ENCODE assay signal across 6 cellular contexts in the genomic region with DNA sequence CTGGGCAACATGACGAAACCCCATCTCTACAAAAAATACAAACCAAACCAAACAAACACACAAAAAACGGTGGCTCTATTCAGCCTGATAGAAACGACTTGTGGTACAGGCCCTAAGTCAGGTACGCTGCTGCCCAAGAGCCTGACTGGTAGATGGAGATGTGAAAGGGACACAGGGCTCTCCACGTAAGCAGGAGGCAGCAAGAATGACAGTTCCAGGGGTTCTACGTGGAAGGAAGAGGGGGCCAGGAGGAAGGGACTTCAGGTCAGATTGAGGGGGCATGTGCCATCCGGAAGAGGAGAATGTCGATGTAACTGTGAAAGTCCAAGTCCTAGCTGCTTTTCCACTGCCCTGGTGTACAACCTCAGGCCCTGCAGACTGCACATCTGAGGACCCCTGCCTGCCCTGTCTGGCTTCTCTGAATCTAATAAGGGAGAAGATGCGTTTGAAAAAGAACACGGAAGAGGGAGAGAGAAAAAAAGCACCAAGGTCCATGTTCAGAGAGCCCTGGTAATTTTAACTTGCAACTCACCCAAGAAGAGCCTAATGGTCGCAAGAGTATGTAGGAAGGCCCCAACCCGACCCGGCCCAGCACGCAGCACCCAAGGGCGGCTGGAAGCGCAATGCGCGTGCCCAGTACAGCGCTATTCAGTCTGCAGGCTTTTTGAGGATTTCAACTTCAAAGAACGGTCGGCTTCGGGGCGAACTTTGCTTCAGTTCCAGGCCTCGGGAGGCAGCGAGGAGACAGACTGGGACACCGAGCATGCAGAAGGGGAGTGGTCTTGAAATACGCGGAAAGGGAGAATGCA. TPM values are rescaled to one million over a fixed set of nuclear protein-coding genes. Genes with fewer than 3 reads are reported as not detected.
DNase-seq lines count a peak whose midpoint lies in the region; ATAC-seq, FAIRE-seq and TF ChIP-seq lines count a peak whose summit lies in the region.

No MANE protein-coding gene starts in this region.

- DNase-seq in T-helper 22 cell (ENCODE audit: low read depth) (peak; percentile 54), keratinocyte (ENCODE audit: low read depth, low spot score) (no peak), HPDE6-E6E7 (ENCODE audit: extremely low spot score) (no peak), mucosa of gallbladder (ENCODE audit: low spot score) (no peak)
- no peak for DNase-seq in stimulated activated CD4-positive, alpha-beta T cell treated with anti-CD3 and anti-CD28 coated beads, Interleukin-4, amount 100 ng/mL, for 24 hours

- peaks cover 47% of the 10 kb centered on the region for H3K4me1 ChIP-seq in keratinocyte (ENCODE audit: control insufficient read depth, extremely low read depth, insufficient read depth, low read length)

- peaks cover 0 to 2% of the 10 kb centered on the region in 2 experiments for H3K36me3 ChIP-seq in keratinocyte (ENCODE audit: control insufficient read depth in 2 of 2, extremely low read depth in 1 of 2, insufficient read depth in 2 of 2, low read length in 2 of 2)

- H3K9me1 ChIP-seq in keratinocyte (ENCODE audit: control insufficient read depth, extremely low read depth, insufficient read depth, low read length), result no peaks in the 10 kb centered on the region

- no peaks in the 10 kb centered on the region for H3K9me3 ChIP-seq in keratinocyte (ENCODE audit: control insufficient read depth, low read depth, low read length)

- peaks cover 44% of the 10 kb centered on the region for H3K79me2 ChIP-seq in keratinocyte (ENCODE audit: control insufficient read depth, insufficient read depth, low read length)

- H3K27ac ChIP-seq in keratinocyte (ENCODE audit: control insufficient read depth, insufficient read depth, low read length), result peak overlapping the region; percentile 92

- H3K9ac ChIP-seq in keratinocyte (ENCODE audit: control insufficient read depth, extremely low read depth, insufficient read depth, low read length), result peak overlapping the region; percentile 92

- peak overlapping the region; percentile 96 for H2AFZ ChIP-seq in keratinocyte (ENCODE audit: control insufficient read depth, low read length)

- H3K4me3 ChIP-seq in keratinocyte (ENCODE audit: control insufficient read depth in 2 of 3, extremely low read depth in 1 of 3, insufficient read depth in 2 of 3, low read depth in 1 of 3, low read length in 3 of 3), result peak overlapping the region; percentile 85 to 90 (median 88)

- dilution Hi-C loops in keratinocyte (cut with MboI; ENCODE audit: extremely low pct_ligation_motif_present, low sequenced_read_pairs), result no loop called here

- no peak for TF ChIP-seq CTCF in keratinocyte (optimal IDR thresholded peaks at IDR 0.05 in 1 of 3, IDR thresholded peaks at IDR 0.05 in 1 of 3, conservative IDR thresholded peaks at IDR 0.05 in 1 of 3; ENCODE audit: extremely low read depth in 1 of 3, insufficient read depth in 2 of 3, low read length in 3 of 3)

- FAIRE-seq in keratinocyte (lab: Jason Lieb, UNC), result no peak

- peak; percentile 0 for ATAC-seq in GM21619 (IDR thresholded peaks at IDR 0.05; ENCODE audit: unreplicated experiment)

- H4K20me1 ChIP-seq in keratinocyte (ENCODE audit: control insufficient read depth, extremely low read depth, insufficient read depth, low read length), result peaks cover 5% of the 10 kb centered on the region

- H3K4me2 ChIP-seq in keratinocyte (ENCODE audit: control insufficient read depth, extremely low read depth, insufficient read depth, low read depth, low read length), result peak overlapping the region; percentile 100

- no peaks in the 10 kb centered on the region for H3K27me3 ChIP-seq in keratinocyte (ENCODE audit: control insufficient read depth, extremely low read depth, insufficient read depth, low read length)

RNA-seq across cellular contexts. Expression of gene ZNRD2, which starts 0.9 kb away (rescaled TPM):
- 33.6 to 48.5 TPM (median 47.5 TPM) in 3 replicates for polyA plus RNA-seq in keratinocyte
- polyA plus RNA-seq in keratinocyte (2011; ENCODE audit: low read depth), result 9.1 TPM
- 29.1 and 56.1 TPM in 2 replicates for polyA plus RNA-seq in keratinocyte (2011; cell fraction: cytosol; rRNA removed)
- polyA plus RNA-seq in keratinocyte (2011; cell fraction: nucleus; rRNA removed), result 34.2 and 37.8 TPM in 2 replicates
- 47.2 and 82.7 TPM in 2 replicates for polyA plus RNA-seq in keratinocyte (2012; ENCODE audit: low replicate concordance)
- polyA minus RNA-seq in keratinocyte, result 8.8 to 35.2 TPM (median 10.5 TPM) in 3 replicates
- polyA minus RNA-seq in keratinocyte (2011; cell fraction: cytosol; rRNA and poly(A)+ RNA removed), result 33.8 TPM
- polyA minus RNA-seq in keratinocyte (2011; cell fraction: nucleus; rRNA and poly(A)+ RNA removed), result 12.9 and 16.0 TPM in 2 replicates
- 30.0 TPM for total RNA-seq in mucosa of gallbladder

RNA-seq across cellular contexts. Expression of gene FAM89B, which starts 3.0 kb away (rescaled TPM):
- 11.5 to 37.6 TPM (median 13.5 TPM) in 3 replicates for polyA plus RNA-seq in keratinocyte
- polyA plus RNA-seq in keratinocyte (2011; ENCODE audit: low read depth), result 1.3 TPM
- 18.0 and 37.6 TPM in 2 replicates for polyA plus RNA-seq in keratinocyte (2011; cell fraction: cytosol; rRNA removed)
- 8.8 and 17.8 TPM in 2 replicates for polyA plus RNA-seq in keratinocyte (2011; cell fraction: nucleus; rRNA removed)
- polyA plus RNA-seq in keratinocyte (2012; ENCODE audit: low replicate concordance), result 17.0 and 20.6 TPM in 2 replicates
- polyA minus RNA-seq in keratinocyte, result 8.9 to 33.5 TPM (median 20.7 TPM) in 3 replicates
- polyA minus RNA-seq in keratinocyte (2011; cell fraction: cytosol; rRNA and poly(A)+ RNA removed), result 30.5 TPM
- 2.1 and 9.4 TPM in 2 replicates for polyA minus RNA-seq in keratinocyte (2011; cell fraction: nucleus; rRNA and poly(A)+ RNA removed)
- 68.2 TPM for total RNA-seq in mucosa of gallbladder

RNA-seq across cellular contexts. Expression of gene EHBP1L1, which starts 6.5 kb away (rescaled TPM):
- 8.5 to 14.0 TPM (median 10.4 TPM) in 3 replicates for polyA plus RNA-seq in keratinocyte
- polyA plus RNA-seq in keratinocyte (2011; ENCODE audit: low read depth), result 28.9 TPM
- polyA plus RNA-seq in keratinocyte (2011; cell fraction: cytosol; rRNA removed), result 5.2 and 16.1 TPM in 2 replicates
- polyA plus RNA-seq in keratinocyte (2011; cell fraction: nucleus; rRNA removed), result 35.7 and 50.9 TPM in 2 replicates
- 12.7 and 19.8 TPM in 2 replicates for polyA plus RNA-seq in keratinocyte (2012; ENCODE audit: low replicate concordance)
- 9.8 to 25.0 TPM (median 16.6 TPM) in 3 replicates for polyA minus RNA-seq in keratinocyte
- polyA minus RNA-seq in keratinocyte (2011; cell fraction: cytosol; rRNA and poly(A)+ RNA removed), result 36.8 TPM
- 21.4 and 21.5 TPM in 2 replicates for polyA minus RNA-seq in keratinocyte (2011; cell fraction: nucleus; rRNA and poly(A)+ RNA removed)
- 128 TPM for total RNA-seq in mucosa of gallbladder

RNA-seq across cellular contexts. Expression of gene LTBP3, which starts 11.2 kb away (rescaled TPM):
- polyA plus RNA-seq in keratinocyte, result 9.1 to 23.0 TPM (median 11.0 TPM) in 3 replicates
- polyA plus RNA-seq in keratinocyte (2011; ENCODE audit: low read depth), result 4.4 TPM
- polyA plus RNA-seq in keratinocyte (2011; cell fraction: cytosol; rRNA removed), result 6.9 and 16.8 TPM in 2 replicates
- 45.1 and 57.9 TPM in 2 replicates for polyA plus RNA-seq in keratinocyte (2011; cell fraction: nucleus; rRNA removed)
- polyA plus RNA-seq in keratinocyte (2012; ENCODE audit: low replicate concordance), result 8.9 and 26.6 TPM in 2 replicates
- 8.8 to 64.5 TPM (median 10.5 TPM) in 3 replicates for polyA minus RNA-seq in keratinocyte
- 32.8 TPM for polyA minus RNA-seq in keratinocyte (2011; cell fraction: cytosol; rRNA and poly(A)+ RNA removed)
- 30.0 and 30.3 TPM in 2 replicates for polyA minus RNA-seq in keratinocyte (2011; cell fraction: nucleus; rRNA and poly(A)+ RNA removed)
- 257 TPM for total RNA-seq in mucosa of gallbladder

RNA-seq across cellular contexts. Expression of gene KCNK7, which starts 26.2 kb away (rescaled TPM):
- 0.14 to 1.5 TPM (median 0.46 TPM) in 3 replicates for polyA plus RNA-seq in keratinocyte
- not detected for polyA plus RNA-seq in keratinocyte (2011; ENCODE audit: low read depth)
- polyA plus RNA-seq in keratinocyte (2011; cell fraction: cytosol; rRNA removed), result 0.18 and 0.19 TPM in 2 replicates
- 0.34 and 0.51 TPM in 2 replicates for polyA plus RNA-seq in keratinocyte (2011; cell fraction: nucleus; rRNA removed)
- 0.63 and 0.75 TPM in 2 replicates for polyA plus RNA-seq in keratinocyte (2012; ENCODE audit: low replicate concordance)
- 0.26 TPM in 1 of 3 replicates, not detected in the others for polyA minus RNA-seq in keratinocyte
- polyA minus RNA-seq in keratinocyte (2011; cell fraction: cytosol; rRNA and poly(A)+ RNA removed), result not detected
- polyA minus RNA-seq in keratinocyte (2011; cell fraction: nucleus; rRNA and poly(A)+ RNA removed), result not detected in 2 replicates
- total RNA-seq in mucosa of gallbladder, result 1.1 TPM
